ENCODE assay signal across 1 cellular context in the genomic region with DNA sequence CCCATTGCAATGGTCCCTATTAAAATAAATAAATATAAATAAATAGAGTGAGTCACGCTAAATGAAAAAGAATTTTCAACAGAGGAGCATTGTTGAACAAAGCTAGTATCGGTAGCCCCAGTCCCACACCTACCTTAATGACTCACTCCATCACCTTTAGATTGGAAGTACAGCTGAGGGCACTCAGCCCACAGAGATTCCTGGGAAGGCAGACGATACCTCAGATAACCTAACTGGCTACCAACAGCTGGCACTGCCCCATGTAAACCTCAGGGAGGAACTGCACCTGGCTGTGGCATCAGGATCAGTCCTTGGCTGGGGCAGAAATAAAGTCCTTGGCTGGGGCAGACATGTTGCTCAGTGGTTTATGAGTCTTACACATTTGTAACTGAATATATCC.
TF ChIP-seq lines count a peak whose summit lies in the region.

No MANE protein-coding gene starts in this region.

TF ChIP-seq in GM23338, 12 proteins besides CTCF, POLR2A, EP300 and RAD21 (continued from another document):
- TF ChIP-seq, protein P1, sequence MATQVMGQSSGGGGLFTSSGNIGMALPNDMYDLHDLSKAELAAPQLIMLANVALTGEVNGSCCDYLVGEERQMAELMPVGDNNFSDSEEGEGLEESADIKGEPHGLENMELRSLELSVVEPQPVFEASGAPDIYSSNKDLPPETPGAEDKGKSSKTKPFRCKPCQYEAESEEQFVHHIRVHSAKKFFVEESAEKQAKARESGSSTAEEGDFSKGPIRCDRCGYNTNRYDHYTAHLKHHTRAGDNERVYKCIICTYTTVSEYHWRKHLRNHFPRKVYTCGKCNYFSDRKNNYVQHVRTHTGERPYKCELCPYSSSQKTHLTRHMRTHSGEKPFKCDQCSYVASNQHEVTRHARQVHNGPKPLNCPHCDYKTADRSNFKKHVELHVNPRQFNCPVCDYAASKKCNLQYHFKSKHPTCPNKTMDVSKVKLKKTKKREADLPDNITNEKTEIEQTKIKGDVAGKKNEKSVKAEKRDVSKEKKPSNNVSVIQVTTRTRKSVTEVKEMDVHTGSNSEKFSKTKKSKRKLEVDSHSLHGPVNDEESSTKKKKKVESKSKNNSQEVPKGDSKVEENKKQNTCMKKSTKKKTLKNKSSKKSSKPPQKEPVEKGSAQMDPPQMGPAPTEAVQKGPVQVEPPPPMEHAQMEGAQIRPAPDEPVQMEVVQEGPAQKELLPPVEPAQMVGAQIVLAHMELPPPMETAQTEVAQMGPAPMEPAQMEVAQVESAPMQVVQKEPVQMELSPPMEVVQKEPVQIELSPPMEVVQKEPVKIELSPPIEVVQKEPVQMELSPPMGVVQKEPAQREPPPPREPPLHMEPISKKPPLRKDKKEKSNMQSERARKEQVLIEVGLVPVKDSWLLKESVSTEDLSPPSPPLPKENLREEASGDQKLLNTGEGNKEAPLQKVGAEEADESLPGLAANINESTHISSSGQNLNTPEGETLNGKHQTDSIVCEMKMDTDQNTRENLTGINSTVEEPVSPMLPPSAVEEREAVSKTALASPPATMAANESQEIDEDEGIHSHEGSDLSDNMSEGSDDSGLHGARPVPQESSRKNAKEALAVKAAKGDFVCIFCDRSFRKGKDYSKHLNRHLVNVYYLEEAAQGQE (IDR thresholded peaks at IDR 0.05; ENCODE audit: unreplicated experiment), result no peak
- TF ChIP-seq EZH2phosphoT487 (IDR thresholded peaks at IDR 0.05; ENCODE audit: unreplicated experiment) (no peak), POLR2AphosphoS5 (IDR thresholded peaks at IDR 0.05; ENCODE audit: low read depth) (no peak), CREB1 (CRISPR knock-in tag; IDR thresholded peaks at IDR 0.05; ENCODE audit: low read depth) (no peak), ZNF114 (CRISPR knock-in tag; IDR thresholded peaks at IDR 0.05) (no peak)
- TF ChIP-seq, protein P2, sequence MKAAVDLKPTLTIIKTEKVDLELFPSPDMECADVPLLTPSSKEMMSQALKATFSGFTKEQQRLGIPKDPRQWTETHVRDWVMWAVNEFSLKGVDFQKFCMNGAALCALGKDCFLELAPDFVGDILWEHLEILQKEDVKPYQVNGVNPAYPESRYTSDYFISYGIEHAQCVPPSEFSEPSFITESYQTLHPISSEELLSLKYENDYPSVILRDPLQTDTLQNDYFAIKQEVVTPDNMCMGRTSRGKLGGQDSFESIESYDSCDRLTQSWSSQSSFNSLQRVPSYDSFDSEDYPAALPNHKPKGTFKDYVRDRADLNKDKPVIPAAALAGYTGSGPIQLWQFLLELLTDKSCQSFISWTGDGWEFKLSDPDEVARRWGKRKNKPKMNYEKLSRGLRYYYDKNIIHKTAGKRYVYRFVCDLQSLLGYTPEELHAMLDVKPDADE (IDR thresholded peaks at IDR 0.05), result no peak
